7 cellular contexts compared by ENCODE assay signal in genomic region chr19:37932985-37933953, GRCh38. TPM values are rescaled to one million over a fixed set of nuclear protein-coding genes. Genes with fewer than 3 reads are reported as not detected.
DNase-seq lines count a peak whose midpoint lies in the region; TF ChIP-seq lines count a peak whose summit lies in the region.

No MANE protein-coding gene starts in this region.

- H3K4me3 ChIP-seq in H7 (ENCODE audit: insufficient read depth, low read depth, low read length) (peak overlapping the region; percentile 14; the same call in 1 of the 2 replicates), PC-9 (peak overlapping the region; percentile 44; the same call in 1 of the 2 replicates), skin epidermis (peak overlapping the region in 4 of 7 experiments; percentile 9 to 32 (median 24)), tibial nerve (peak overlapping the region in 1 of 4 donors; percentile 2)

- peaks cover 46% of the 10 kb centered on the region for H3F3A ChIP-seq in PC-9 (ENCODE audit: insufficient read depth, low read depth)

- DNase-seq in H7 = peak; percentile 59
- peak; percentile 71 to 75 for DNase-seq in PC-9
- DNase-seq in glomerular visceral epithelial cell (ENCODE audit: extremely low spot score) = peak; percentile 88
- no peak for DNase-seq in tibial nerve (ENCODE audit: low spot score in 2 of 2)
- no peak for DNase-seq in HUDEP-2 (lab: John Stamatoyannopoulos, UW; ENCODE audit: unreplicated experiment in 76 of 76)
- DNase-seq in cerebellar cortex (ENCODE audit: low spot score) = no peak

- TF ChIP-seq EP300 in tibial nerve (IDR thresholded peaks at IDR 0.05) = no peak

- TF ChIP-seq CTCF in PC-9 (conservative IDR thresholded peaks at IDR 0.05) = no peak
- no peak for TF ChIP-seq CTCF in tibial nerve (IDR thresholded peaks at IDR 0.05)

- peaks cover 66% of the 10 kb centered on the region for H3K79me2 ChIP-seq in PC-9 (ENCODE audit: low read depth)

- H3K4me1 ChIP-seq in PC-9 (replicated peaks; ENCODE audit: insufficient read depth) (peaks cover 59% of the 10 kb centered on the region), tibial nerve (peaks cover 0 to 38% (median 15%) of the 10 kb centered on the region in 4 donors)

- H3K9me2 ChIP-seq in PC-9 (ENCODE audit: insufficient read depth) = no peaks in the 10 kb centered on the region

- no peaks in the 10 kb centered on the region for H3K9me3 ChIP-seq in PC-9 (ENCODE audit: insufficient read depth, low read depth)
- peaks cover 0 to 19% (median 2%) of the 10 kb centered on the region in 4 donors for H3K9me3 ChIP-seq in tibial nerve

- H3K27me3 ChIP-seq in H7 (ENCODE audit: control insufficient read depth, insufficient read depth, low read length) = no peaks in the 10 kb centered on the region
- H3K27me3 ChIP-seq in PC-9 (ENCODE audit: insufficient read depth, low read depth) = no peaks in the 10 kb centered on the region
- no peaks in the 10 kb centered on the region for H3K27me3 ChIP-seq in tibial nerve

- whole genome bisulfite sequencing in tibial nerve, 2 donors = 72 to 84% methylated on average over 11 to 12 of the region's 12 CpGs

- POLR2A ChIA-PET in PC-9 (lab: Charles Lee; ENCODE audit: unreplicated experiment) = interaction anchor here (0.6 to 1.3 kb wide), 4 partner anchors 9 to 82 kb away, joined by 3 to 9 read pairs (median 4); partner anchors contain the start of gene SIPA1L3

- H3K27ac ChIP-seq in PC-9 (peak overlapping the region; percentile 74), skin epidermis (peak overlapping the region in 17 of 21 experiments; percentile 9 to 83 (median 67)), tibial nerve (peak overlapping the region in 1 of 4 donors; percentile 24)

- peaks cover 2% of the 10 kb centered on the region; the same call in 1 of the 2 replicates for H3K36me3 ChIP-seq in H7 (replicated peaks; ENCODE audit: control insufficient read depth, insufficient read depth, low read length)
- H3K36me3 ChIP-seq in PC-9 (ENCODE audit: low read depth) = no peaks in the 10 kb centered on the region
- H3K36me3 ChIP-seq in tibial nerve = peaks cover 0 to 18% (median 0%) of the 10 kb centered on the region in 3 donors

- intact Hi-C loops in PC-9 (cut with micrococcal nuclease; ENCODE audit: unreplicated experiment) = loop anchor here (1.0 kb wide), 2 partner anchors 27 to 57 kb away; partner anchors contain the start of gene WDR87

- no TSS peak for BruUV-seq in PC-9 (replicated peaks; lab: Mats Ljungman, UMichigan)

- no peak for TF ChIP-seq POLR2A in tibial nerve (IDR thresholded peaks at IDR 0.05)

- H3K4me2 ChIP-seq in PC-9 = peak overlapping the region; percentile 71

- no peaks in the 10 kb centered on the region; the same call in 1 of the 2 replicates for H4K20me1 ChIP-seq in PC-9 (ENCODE audit: insufficient read depth)

- CTCF ChIA-PET in PC-9 (lab: Charles Lee) = interaction anchor here (0.6 to 1.6 kb wide), 4 partner anchors 26 to 201 kb away, joined by 3 to 17 read pairs (median 6); partner anchors contain the start of gene SIPA1L3

- peak overlapping the region; percentile 58 for H2AFZ ChIP-seq in PC-9

RNA-seq across cellular contexts. Expression of gene SIPA1L3, which starts 26.3 kb away (rescaled TPM):
- 13.4 and 20.0 TPM in 2 replicates for total RNA-seq in H7 (2014; rRNA removed; shearing (Covaris generic))
- total RNA-seq in PC-9 (2021) (53.4 and 55.2 TPM in 2 replicates), tibial nerve (10 to 100 TPM in 3 of 4 donors, 1 to 10 TPM in 1; 8.3 to 43.9 (median 17.0) TPM)

RNA-seq across cellular contexts. Expression of gene WDR87, which starts 26.9 kb away (rescaled TPM):
- not detected in 2 replicates for total RNA-seq in H7 (2014; rRNA removed; shearing (Covaris generic))
- total RNA-seq in PC-9 (2021) = not detected in 2 replicates
- total RNA-seq in tibial nerve = not detected

Comparison
In these comparisons a context has a peak if more than half of its experiments do, and no peak if none do; other contexts are left out.
1. DNase-seq: peak in H7 (single experiment), PC-9 (2 of 2) and glomerular visceral epithelial cell (single experiment); none in tibial nerve (0 of 2), HUDEP-2 (0 of 76) and cerebellar cortex (single experiment).